Comparison of ENCODE assay signal across 29 cellular contexts in genomic region chr1:153687346-153687745, GRCh38. TPM values are rescaled to one million over a fixed set of nuclear protein-coding genes. Genes with fewer than 3 reads are reported as not detected.
"Had no signal": no experiment of that assay in that cellular context is flagged by ENCODE, and none has a peak within 500 bp of the region (broad histone marks: within the 10 kb centered on the region; RNA-seq: fewer than 3 reads in every experiment).

No MANE protein-coding gene starts in this region.

- H3K27me3 ChIP-seq: gastroesophageal sphincter, heart right ventricle, left lung, stomach, transverse colon, upper lobe of right lung, uterus had no signal

- H3K9ac ChIP-seq: parathyroid adenoma had no signal

- ATAC-seq: esophagus mucosa; gastroesophageal sphincter; heart right ventricle; left cardiac atrium; left lung; naive thymus-derived CD4-positive, alpha-beta T cell; sciatic nerve; upper lobe of right lung had no signal

- H3K79me2 ChIP-seq: parathyroid adenoma had no signal

- H3K27ac Mint-ChIP-seq: naive thymus-derived CD4-positive, alpha-beta T cell; progenitor cell of endocrine pancreas had no signal

- H2AFZ ChIP-seq: parathyroid adenoma had no signal

- H3K4me2 ChIP-seq: smooth muscle cell had no signal

- H3K4me3 ChIP-seq: gastroesophageal sphincter, heart right ventricle, left lung, smooth muscle cell, stomach, transverse colon, upper lobe of right lung, uterus had no signal

- DNase-seq: effector CD8-positive, alpha-beta T cell; endodermal cell; foreskin fibroblast; heart right ventricle; hippocampal formation; left cardiac atrium; mammary epithelial cell; mesendoderm; midbrain; naive thymus-derived CD4-positive, alpha-beta T cell; occipital lobe; stimulated activated CD4-positive, alpha-beta T cell treated with anti-CD3 and anti-CD28 coated beads, Interleukin-12 subunit alpha, Interleukin-12 subunit beta, amount 100 ng/mL, for 4 hours; stimulated activated CD4-positive, alpha-beta T cell treated with anti-CD3 and anti-CD28 coated beads, Interleukin-1b, Interleukin-23, amount 100 ng/mL, for 48 hours; stimulated activated CD4-positive, alpha-beta T cell treated with anti-CD3 and anti-CD28 coated beads, Interleukin-4, amount 100 ng/mL, for 1 hour; stimulated activated CD8-positive, alpha-beta memory T cell treated with anti-CD3 and anti-CD28 coated beads, Interleukin-4, amount 100 ng/mL, for 48 hours; stimulated activated naive CD4-positive, alpha-beta T cell; stomach; substantia nigra; transverse colon; upper lobe of right lung; uterus had no signal

- H3K36me3 ChIP-seq: transverse colon, uterus had no signal

- H3K4me3 Mint-ChIP-seq: endodermal cell; naive thymus-derived CD4-positive, alpha-beta T cell had no signal

- H3K9me3 ChIP-seq: gastroesophageal sphincter, heart right ventricle, left lung, stomach, transverse colon, upper lobe of right lung, uterus had no signal

- H3K9me3 Mint-ChIP-seq: endodermal cell; naive thymus-derived CD4-positive, alpha-beta T cell had no signal

- H3K4me1 ChIP-seq: gastroesophageal sphincter, heart right ventricle, left lung, parathyroid adenoma, transverse colon, upper lobe of right lung, uterus had no signal

- H3K36me3 Mint-ChIP-seq: naive thymus-derived CD4-positive, alpha-beta T cell had no signal

- H3K27ac ChIP-seq: epithelial cell of prostate, gastroesophageal sphincter, heart right ventricle, left lung, parathyroid adenoma, stomach, transverse colon, upper lobe of right lung, uterus had no signal

RNA-seq across cellular contexts. Expression of gene NPR1, which starts 8.9 kb away (rescaled TPM):
- total RNA-seq: naive thymus-derived CD4-positive, alpha-beta T cell had no signal
